9 cellular contexts compared by ENCODE assay signal in the genomic region with DNA sequence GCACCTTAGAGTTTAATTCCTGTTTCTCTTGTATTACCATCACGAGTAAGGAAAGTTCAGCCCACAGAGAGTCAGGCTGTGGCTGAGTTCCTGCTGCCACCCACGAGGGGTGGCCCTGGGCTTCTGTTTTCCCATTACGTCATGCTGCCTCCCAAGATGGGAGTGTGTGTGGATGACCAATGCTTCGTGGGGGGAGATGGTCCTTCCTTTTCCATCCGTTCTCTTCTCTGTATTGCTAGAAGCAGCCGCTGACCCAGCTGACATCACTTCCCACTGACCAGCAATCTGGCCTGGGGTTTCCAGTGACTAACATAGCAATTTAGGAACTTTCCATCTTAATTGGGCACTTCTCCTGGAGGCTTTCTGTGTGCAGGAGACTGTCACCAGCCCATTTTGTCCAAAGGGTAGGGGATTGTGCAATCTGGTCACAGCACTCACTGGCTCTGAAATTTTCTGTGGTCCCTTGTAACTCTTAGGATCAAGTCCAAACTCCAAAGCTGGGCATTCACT. TPM values are rescaled to one million over a fixed set of nuclear protein-coding genes. Genes with fewer than 3 reads are reported as not detected.
DNase-seq lines count a peak whose midpoint lies in the region; ATAC-seq and TF ChIP-seq lines count a peak whose summit lies in the region.
"Had no signal": no experiment of that assay in that cellular context is flagged by ENCODE, and none has a peak within 500 bp of the region (broad histone marks: within the 10 kb centered on the region; RNA-seq: fewer than 3 reads in every experiment).

No MANE protein-coding gene starts in this region.

- intact Hi-C loops in mucosa of descending colon (cut with DNase I, micrococcal nuclease) (no loop called here), Caco-2 (cut with micrococcal nuclease; ENCODE audit: unreplicated experiment) (no loop called here)

- peaks cover 2% of the 10 kb centered on the region for H3K36me3 Mint-ChIP-seq in Caco-2 (ENCODE audit: insufficient read depth, unreplicated experiment)

- TF ChIP-seq RAD21 in Ishikawa (IDR thresholded peaks at IDR 0.05; ENCODE audit: low read depth): no peak

- H3K36me3 ChIP-seq in mucosa of descending colon (ENCODE audit: low read depth) (no peaks in the 10 kb centered on the region), Caco-2 (ENCODE audit: control insufficient read depth, insufficient read depth, low read length) (no peaks in the 10 kb centered on the region)

- H3K27me3 Mint-ChIP-seq in Caco-2 (ENCODE audit: insufficient read depth, unreplicated experiment): no peaks in the 10 kb centered on the region
- H3K27me3 Mint-ChIP-seq: central memory CD8-positive, alpha-beta T cell had no signal

- DNase-seq in CD1c-positive myeloid dendritic cell (ENCODE audit: extremely low spot score) (peak; percentile 98), dedifferentiated amniotic fluid mesenchymal stem cell (ENCODE audit: extremely low spot score) (peak; percentile 80), mucosa of descending colon (peak in 1 of 3 donors; percentile 47), SK-N-DZ (ENCODE audit: low spot score) (no peak), GDM1 (lab: John Stamatoyannopoulos, UW) (no peak), Caco-2 (no peak)

- H3K4me3 ChIP-seq in mucosa of descending colon: no peak overlapping the region
- H3K4me3 ChIP-seq in Caco-2 (ENCODE audit: low read depth, low read length): no peak overlapping the region

- TF ChIP-seq CTCF in mucosa of descending colon (IDR thresholded peaks at IDR 0.05) (no peak), Caco-2 (IDR thresholded peaks at IDR 0.05; ENCODE audit: insufficient read depth in 1 of 2, low read depth in 1 of 2, low read length in 1 of 2, severe bottlenecking in 1 of 2, unreplicated experiment in 1 of 2) (no peak)

- H3K9me3 Mint-ChIP-seq in Caco-2 (ENCODE audit: unreplicated experiment): peaks cover 6% of the 10 kb centered on the region

- no peaks in the 10 kb centered on the region for H3K27me3 ChIP-seq in Caco-2 (replicated peaks; ENCODE audit: control insufficient read depth, insufficient read depth, low read length)

- ATAC-seq in mucosa of descending colon (peak; percentile 79), HG02642 (IDR thresholded peaks at IDR 0.05; ENCODE audit: poor library complexity, unreplicated experiment) (no peak)

- H3K9me3 ChIP-seq in mucosa of descending colon (no peaks in the 10 kb centered on the region), Caco-2 (peaks cover 12% of the 10 kb centered on the region)

- H3K4me1 ChIP-seq in mucosa of descending colon (ENCODE audit: low read depth) (no peaks in the 10 kb centered on the region), Caco-2 (no peaks in the 10 kb centered on the region; the same call in 1 of the 2 replicates)

- H3K27ac Mint-ChIP-seq in Caco-2 (ENCODE audit: unreplicated experiment): no peak overlapping the region

- POLR2A ChIA-PET in Caco-2 (lab: Charles Lee): no interaction called here

- no peak overlapping the region for H3K4me3 Mint-ChIP-seq in Caco-2 (ENCODE audit: unreplicated experiment)
- H3K4me3 Mint-ChIP-seq: central memory CD8-positive, alpha-beta T cell had no signal

- no TSS peak for BruUV-seq in Caco-2 (replicated peaks; lab: Mats Ljungman, UMichigan)

- CTCF ChIA-PET in Caco-2 (lab: Charles Lee): no interaction called here

- H3K4me1 Mint-ChIP-seq in Caco-2 (ENCODE audit: low read depth, unreplicated experiment): no peaks in the 10 kb centered on the region
- H3K4me1 Mint-ChIP-seq: central memory CD8-positive, alpha-beta T cell had no signal

- TF ChIP-seq EP300 in Ishikawa (IDR thresholded peaks at IDR 0.05; ENCODE audit: borderline replicate concordance): no peak

TF ChIP-seq in Ishikawa, 13 proteins besides CTCF, POLR2A, EP300 and RAD21:
- TF ChIP-seq, protein P1, sequence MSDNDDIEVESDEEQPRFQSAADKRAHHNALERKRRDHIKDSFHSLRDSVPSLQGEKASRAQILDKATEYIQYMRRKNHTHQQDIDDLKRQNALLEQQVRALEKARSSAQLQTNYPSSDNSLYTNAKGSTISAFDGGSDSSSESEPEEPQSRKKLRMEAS (IDR thresholded peaks at IDR 0.05): no peak
- TF ChIP-seq CEBPB (IDR thresholded peaks at IDR 0.05): 0 out of 2 replicates have a peak, but pooled peaks have one; percentile 19
TF ChIP-seq in Ishikawa: peak in this region for 1.

RNA-seq across cellular contexts. Expression of gene IRAK2, which starts 9.3 kb away (rescaled TPM):
- total RNA-seq in mucosa of descending colon: 1 to 10 TPM; 1.1 to 3.2 (median 2.4) TPM
- 4.0 and 4.6 TPM in 2 replicates for polyA plus RNA-seq in SK-N-DZ (2014; cell fraction: cytosol; rRNA removed)
- 2.1 TPM in 2 replicates for polyA plus RNA-seq in SK-N-DZ (2014; cell fraction: nucleus; rRNA removed)
- total RNA-seq in Caco-2 (2022): 3.8 and 4.2 TPM in 2 replicates

RNA-seq across cellular contexts. Expression of gene VHL, which starts 32.4 kb away (rescaled TPM):
- 10 to 100 TPM; 33.6 to 38.2 (median 36.2) TPM for total RNA-seq in mucosa of descending colon
- 114 TPM in 2 replicates for polyA plus RNA-seq in SK-N-DZ (2014; cell fraction: cytosol; rRNA removed)
- 77.9 and 80.3 TPM in 2 replicates for polyA plus RNA-seq in SK-N-DZ (2014; cell fraction: nucleus; rRNA removed)
- 80.7 and 84.1 TPM in 2 replicates for total RNA-seq in Caco-2 (2022)

RNA-seq across cellular contexts. Expression of gene BRK1, which starts 58.5 kb away (rescaled TPM):
- 100 to 1,000 TPM in 1 of 3 donors, 10 to 100 TPM in 2; 71.7 to 118 (median 85.5) TPM for total RNA-seq in mucosa of descending colon
- polyA plus RNA-seq in SK-N-DZ (2014; cell fraction: cytosol; rRNA removed): 154 and 159 TPM in 2 replicates
- polyA plus RNA-seq in SK-N-DZ (2014; cell fraction: nucleus; rRNA removed): 49.6 and 92.9 TPM in 2 replicates
- 94.9 and 115 TPM in 2 replicates for total RNA-seq in Caco-2 (2022)

Comparison
In these comparisons a context has a peak if more than half of its experiments do, and no peak if none do; other contexts are left out.
1. DNase-seq: peak in CD1c-positive myeloid dendritic cell (single experiment) and dedifferentiated amniotic fluid mesenchymal stem cell (single experiment); none in SK-N-DZ (single experiment), GDM1 (single experiment) and Caco-2 (0 of 2).